In genomic region chr17:58626905-58627304, GRCh38 we compare ENCODE assay signal across 11 cellular contexts.
"Had no signal": no experiment of that assay in that cellular context is flagged by ENCODE, and none has a peak within 500 bp of the region (broad histone marks: within the 10 kb centered on the region; RNA-seq: fewer than 3 reads in every experiment).

No MANE protein-coding gene starts in this region.

- ATAC-seq: activated CD4-positive, alpha-beta T cell treated with anti-CD3 and anti-CD28 coated beads for 36 hours; activated naive CD4-positive, alpha-beta T cell treated with anti-CD3 and anti-CD28 coated beads, Interleukin-2, amount 50 U/mL, for 72 hours; gastroesophageal sphincter; stimulated activated naive B cell treated with anti-CD40 and anti-IgM and Interleukin-4, amounts not matched to agents 10 μg/mL and 1 μg/mL and 100 μg/mL, for 72 hours had no signal

- DNase-seq: activated CD4-positive, alpha-beta memory T cell treated with anti-CD3 and anti-CD28 coated beads, Interleukin-2, amount 10 ng/mL, durations not matched to agents 7 days and 5 days; activated CD4-positive, alpha-beta T cell treated with anti-CD3 and anti-CD28 coated beads for 36 hours; activated gamma-delta T cell; activated T-cell treated with anti-CD3 and anti-CD28 coated beads, Interleukin-2, amount 50 U/mL, for 48 hours; mammary epithelial cell; naive B cell; stimulated activated naive B cell treated with anti-CD40 and anti-IgM and Interleukin-4, amounts not matched to agents 10 μg/mL and 1 μg/mL and 100 μg/mL, for 72 hours; T1000; tibial artery had no signal
